8 cellular contexts compared by ENCODE assay signal in the genomic region with DNA sequence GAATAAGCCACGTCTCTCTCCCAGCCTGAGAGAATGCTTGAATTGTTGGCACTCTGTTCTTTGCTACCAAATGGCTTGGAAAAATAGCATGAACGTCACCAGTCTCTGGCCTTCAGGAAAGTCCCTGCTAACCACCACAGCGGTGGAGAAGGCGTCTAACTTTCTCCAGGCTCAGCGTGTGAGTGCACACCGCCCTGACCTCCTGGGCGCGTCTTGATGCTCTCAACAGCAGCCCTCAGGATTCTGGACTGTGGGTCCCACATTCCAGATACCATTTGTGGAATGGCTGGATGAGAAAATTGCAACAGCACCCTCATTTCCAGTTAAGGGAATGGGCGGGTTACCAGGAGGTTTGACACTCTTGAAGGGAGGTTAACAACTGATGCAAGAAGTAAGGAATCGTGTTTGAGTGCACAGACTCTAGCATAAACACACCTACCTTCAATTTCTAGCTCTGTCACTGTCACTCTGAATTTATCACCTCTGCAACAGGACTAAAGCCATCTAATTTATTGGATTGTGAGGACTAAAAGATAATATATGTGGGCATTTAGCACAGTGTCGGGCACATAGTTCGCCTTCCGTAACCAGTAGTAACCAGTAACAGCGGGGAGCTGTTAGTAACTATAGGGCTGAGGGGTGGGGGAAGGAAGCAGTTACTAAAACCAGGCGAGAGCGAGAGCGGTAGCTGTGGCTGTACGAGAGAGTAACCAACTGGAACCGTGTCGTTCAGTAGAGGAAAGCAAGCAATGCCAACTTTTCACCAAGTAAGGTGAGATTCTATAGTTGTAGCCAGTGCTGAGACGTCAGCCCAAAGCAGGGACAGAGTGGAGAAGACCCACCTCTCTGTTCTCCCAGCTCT. TPM values are rescaled to one million over a fixed set of nuclear protein-coding genes. Genes with fewer than 3 reads are reported as not detected.
DNase-seq lines count a peak whose midpoint lies in the region; ATAC-seq and TF ChIP-seq lines count a peak whose summit lies in the region.

No MANE protein-coding gene starts in this region.

- H3K9ac ChIP-seq in mucosa of rectum (ENCODE audit: low read depth in 1 of 2, low read length in 2 of 2) = peak overlapping the region; percentile 63 to 89

- ATAC-seq in HG02970 (IDR thresholded peaks at IDR 0.05; ENCODE audit: low FRiP score, unreplicated experiment) = peak; percentile 35

- DNase-seq in DMS53 (lab: John Stamatoyannopoulos, UW) (peak; percentile 58), DMS53 treated with DMSO at 0.1 percent for 48 hours (lab: John Stamatoyannopoulos, UW; ENCODE audit: unreplicated experiment) (no peak), T follicular helper cell (ENCODE audit: low read depth) (peak; percentile 36), chondrocyte (ENCODE audit: low spot score) (no peak), tibial artery (no peak), NCI-H510A treated with DMSO at 0.1 percent for 48 hours (lab: John Stamatoyannopoulos, UW) (no peak)

- peaks cover 19% of the 10 kb centered on the region for H3K4me1 Mint-ChIP-seq in chondrocyte (ENCODE audit: low read depth)

- H3K4me1 ChIP-seq in mucosa of rectum (ENCODE audit: control insufficient read depth in 2 of 2, insufficient read depth in 2 of 2, low read length in 2 of 2) (peaks cover 7 to 24% of the 10 kb centered on the region in 2 donors), tibial artery (peaks cover 0 to 14% (median 8%) of the 10 kb centered on the region in 4 donors)

- no peaks in the 10 kb centered on the region for H3K27me3 Mint-ChIP-seq in chondrocyte (ENCODE audit: low read depth)

- TF ChIP-seq CTCF in chondrocyte (IDR thresholded peaks at IDR 0.05) = no peak
- TF ChIP-seq CTCF in tibial artery (IDR thresholded peaks at IDR 0.05) = no peak

- peaks cover 6% of the 10 kb centered on the region for H3K36me3 Mint-ChIP-seq in chondrocyte (ENCODE audit: low read depth)

- H3K36me3 ChIP-seq in mucosa of rectum (ENCODE audit: control insufficient read depth in 2 of 2, insufficient read depth in 2 of 2, low read length in 2 of 2) = peaks cover 0 to 11% of the 10 kb centered on the region in 2 donors
- H3K36me3 ChIP-seq in tibial artery = peaks cover 0 to 6% (median 0%) of the 10 kb centered on the region in 3 donors

- H3K4me3 ChIP-seq in mucosa of rectum (ENCODE audit: low read length in 2 of 2) (peak overlapping the region; percentile 70 to 78), tibial artery (peak overlapping the region; percentile 57 to 60)

- H3K27me3 ChIP-seq in mucosa of rectum (ENCODE audit: control insufficient read depth in 2 of 2, insufficient read depth in 2 of 2, low read length in 2 of 2) (no peaks in the 10 kb centered on the region), tibial artery (no peaks in the 10 kb centered on the region)

- peak overlapping the region; percentile 82 for H3K4me3 Mint-ChIP-seq in chondrocyte (ENCODE audit: unreplicated experiment)

- intact Hi-C loops in tibial artery (cut with DNase I; ENCODE audit: low total_unique reads) = loop anchor here (5.0 kb wide), 2 partner anchors 164 to 686 kb away; no protein-coding TSS in a partner anchor

- peaks cover 2% of the 10 kb centered on the region for H3K9me3 Mint-ChIP-seq in chondrocyte (ENCODE audit: low read depth)

- H3K27ac Mint-ChIP-seq in chondrocyte (ENCODE audit: unreplicated experiment) = peak overlapping the region; percentile 90

- no peaks in the 10 kb centered on the region for H3K9me3 ChIP-seq in mucosa of rectum (ENCODE audit: control insufficient read depth in 2 of 2, low read length in 2 of 2)
- no peaks in the 10 kb centered on the region for H3K9me3 ChIP-seq in tibial artery

- peak overlapping the region; percentile 96 to 97 for H3K27ac ChIP-seq in mucosa of rectum (ENCODE audit: low read depth in 2 of 2, low read length in 2 of 2)
- H3K27ac ChIP-seq in tibial artery = peak overlapping the region; percentile 77 to 88

RNA-seq across cellular contexts. Expression of a gene that starts 0.8 kb away (rescaled TPM):
- total RNA-seq in chondrocyte = 11.1 to 16.6 TPM (median 13.5 TPM) in 3 replicates

RNA-seq across cellular contexts. Expression of a gene that starts 11.8 kb away (rescaled TPM):
- 0.12 to 0.67 TPM in 2 of 3 replicates, not detected in the other for total RNA-seq in chondrocyte

Comparison
In these comparisons a context has a peak if more than half of its experiments do, and no peak if none do; other contexts are left out.
1. DNase-seq: peak in DMS53 (single experiment) and T follicular helper cell (single experiment); none in DMS53 treated with DMSO at 0.1 percent for 48 hours (single experiment), chondrocyte (single experiment), tibial artery (0 of 2) and NCI-H510A treated with DMSO at 0.1 percent for 48 hours (single experiment).